In genomic region chr1:22275626-22276395, GRCh38 we compare ENCODE assay signal across 8 cellular contexts.
DNase-seq lines count a peak whose midpoint lies in the region; ATAC-seq and TF ChIP-seq lines count a peak whose summit lies in the region.

No MANE protein-coding gene starts in this region.

- intact Hi-C loops in upper lobe of right lung (cut with DNase I): no loop called here

- H3K9me3 Mint-ChIP-seq in nephron: peaks cover 3% of the 10 kb centered on the region

- no peak overlapping the region for H3K4me3 ChIP-seq in GM12875 (ENCODE audit: low read depth, low read length)
- no peak overlapping the region for H3K4me3 ChIP-seq in upper lobe of right lung

- H3K4me1 Mint-ChIP-seq in nephron: peaks cover 23% of the 10 kb centered on the region

- TF ChIP-seq CTCF in GM12875 (IDR thresholded peaks at IDR 0.05; ENCODE audit: borderline replicate concordance, insufficient read depth, low read depth, low read length): peak; percentile 94
- TF ChIP-seq CTCF in nephron (IDR thresholded peaks at IDR 0.05; ENCODE audit: unreplicated experiment in 3 of 3): peak; percentile 85 to 92 (median 91)
- peak; percentile 88 for TF ChIP-seq CTCF in upper lobe of right lung (IDR thresholded peaks at IDR 0.05)

- no peaks in the 10 kb centered on the region for H3K9me3 ChIP-seq in upper lobe of right lung

- peaks cover 4% of the 10 kb centered on the region for H3K36me3 Mint-ChIP-seq in nephron (ENCODE audit: low read depth)

- H3K27ac ChIP-seq in upper lobe of right lung: no peak overlapping the region

- H3K27me3 ChIP-seq in upper lobe of right lung: no peaks in the 10 kb centered on the region

- no peaks in the 10 kb centered on the region for H3K36me3 ChIP-seq in upper lobe of right lung

- H3K27me3 Mint-ChIP-seq in nephron (ENCODE audit: low read depth): peaks cover 56% of the 10 kb centered on the region

- DNase-seq in 8988T (peak; percentile 83), NCI-H510A (lab: John Stamatoyannopoulos, UW) (peak; percentile 12), fibroblast of gingiva (ENCODE audit: low read depth) (peak; percentile 21), upper lobe of right lung (peak; percentile 85)
- DNase-seq in activated CD8-positive, alpha-beta memory T cell treated with anti-CD3 and anti-CD28 coated beads for 24 hours: peak; percentile 70

- H3K27ac Mint-ChIP-seq in nephron: peak overlapping the region in 1 of 3 experiments; percentile 24

- H3K4me3 Mint-ChIP-seq in nephron: no peak overlapping the region

- peak; percentile 93 for ATAC-seq in upper lobe of right lung
- no peak for ATAC-seq in HG02938 (IDR thresholded peaks at IDR 0.05; ENCODE audit: unreplicated experiment)

- H3K4me1 ChIP-seq in upper lobe of right lung: no peaks in the 10 kb centered on the region

Comparison
In these comparisons a context has a peak if more than half of its experiments do, and no peak if none do; other contexts are left out.
1. DNase-seq: peak in every context shown above with its lines; median percentile 85 in upper lobe of right lung; 83 in 8988T; 70 in activated CD8-positive, alpha-beta memory T cell treated with anti-CD3 and anti-CD28 coated beads for 24 hours; 21 in fibroblast of gingiva; 12 in NCI-H510A.